ENCODE assay signal across 19 cellular contexts in genomic region chr2:11506611-11506969, GRCh38. TPM values are rescaled to one million over a fixed set of nuclear protein-coding genes. Genes with fewer than 3 reads are reported as not detected.
DNase-seq lines count a peak whose midpoint lies in the region; ATAC-seq, FAIRE-seq and TF ChIP-seq lines count a peak whose summit lies in the region.
"Had no signal": no experiment of that assay in that cellular context is flagged by ENCODE, and none has a peak within 500 bp of the region (broad histone marks: within the 10 kb centered on the region; RNA-seq: fewer than 3 reads in every experiment).

No MANE protein-coding gene starts in this region.

- BruUV-seq in HepG2 (replicated peaks; lab: Mats Ljungman, UMichigan) = no TSS peak

- TF ChIP-seq CTCF in HepG2 (CRISPR knock-in tag; IDR thresholded peaks at IDR 0.05) (no peak; the same call in 1 of the 2 replicates), psoas muscle (IDR thresholded peaks at IDR 0.05) (no peak)

- no peaks in the 10 kb centered on the region for H3K27me3 ChIP-seq in HepG2 (ENCODE audit: control insufficient read depth in 1 of 2, insufficient read depth in 2 of 2, low read length in 2 of 2)
- H3K27me3 ChIP-seq in psoas muscle (ENCODE audit: insufficient read depth in 3 of 3, low read length in 2 of 3) = no peaks in the 10 kb centered on the region
- H3K27me3 ChIP-seq: MG63 had no signal

- H3K27ac ChIP-seq in HepG2 (ENCODE audit: extremely low read length, insufficient read depth, low read length) = peak overlapping the region; percentile 97
- H3K27ac ChIP-seq in psoas muscle = peak overlapping the region; percentile 69
- H3K27ac ChIP-seq: 22Rv1, RWPE1, SJSA1 had no signal

- CTCF ChIA-PET in HepG2 (lab: Yijun Ruan, JAX; ENCODE audit: low intra/inter-chr PET ratio, low total read pairs) = no interaction called here

- intact Hi-C loops in HepG2 (cut with micrococcal nuclease; ENCODE audit: unreplicated experiment) (loop anchor here (1.0 to 2.0 kb wide), 2 partner anchors 23 to 32 kb away; no protein-coding TSS in a partner anchor), psoas muscle (cut with DNase I) (no loop called here)

- H3K4me3 ChIP-seq in HepG2 (replicated peaks in 1 of 3; ENCODE audit: insufficient read depth in 1 of 3, low read depth in 2 of 3, low read length in 3 of 3) = peak overlapping the region in 2 of 3 experiments; percentile 3 to 51; a peak in 1 of 6 replicates
- no peak overlapping the region for H3K4me3 ChIP-seq in psoas muscle
- H3K4me3 ChIP-seq: MG63, SJSA1 had no signal

- ATAC-seq in HepG2 (peak; percentile 89), psoas muscle (peak in 3 of 4 donors; percentile 49 to 57 (median 52)), HG02884 (IDR thresholded peaks at IDR 0.05; ENCODE audit: unreplicated experiment) (no peak)

- H3K79me2 ChIP-seq in HepG2 (ENCODE audit: insufficient read depth, low read length) = peaks cover 82% of the 10 kb centered on the region

- FAIRE-seq in HepG2 (lab: Jason Lieb, UNC) = peak; percentile 93
- FAIRE-seq: H1 had no signal

- H3K4me2 ChIP-seq in HepG2 (ENCODE audit: low read depth, low read length) = peak overlapping the region; percentile 84

- TF ChIP-seq POLR2A in HepG2 (IDR thresholded peaks at IDR 0.05; ENCODE audit: insufficient read depth in 1 of 2, low read depth in 2 of 2, low read length in 2 of 2) = peak; percentile 67 to 75

- in situ Hi-C loops in HepG2 (cut with HindIII; ENCODE audit: extremely low pct_ligation_motif_present, low pct_unique_long_range_greater_than_20kb) = no loop called here

- peaks cover 8% of the 10 kb centered on the region; the same call in 1 of the 2 replicates for H3K9me3 ChIP-seq in HepG2 (ENCODE audit: low read length)
- peaks cover 8% of the 10 kb centered on the region for H3K9me3 ChIP-seq in psoas muscle
- H3K9me3 ChIP-seq: MG63, SJSA1 had no signal

- no peaks in the 10 kb centered on the region for H4K20me1 ChIP-seq in HepG2 (ENCODE audit: insufficient read depth, low read length)

- peak overlapping the region; percentile 78 for H3K9ac ChIP-seq in HepG2 (ENCODE audit: insufficient read depth, low read depth, low read length)

- peaks cover 98% of the 10 kb centered on the region for H3K4me1 ChIP-seq in HepG2 (ENCODE audit: insufficient read depth, low read length)
- H3K4me1 ChIP-seq in psoas muscle = peaks cover 17% of the 10 kb centered on the region
- H3K4me1 ChIP-seq: SJSA1 had no signal

- H2AFZ ChIP-seq in HepG2 (ENCODE audit: low read length) = no peak overlapping the region

- POLR2A ChIA-PET in HepG2 (lab: Yijun Ruan, JAX) = interaction anchor here (0.9 to 4.0 kb wide), 18 partner anchors 8 to 149 kb away, joined by 3 to 52 read pairs (median 8); partner anchors contain the start of genes E2F6 and GREB1

- TF ChIP-seq RAD21 in HepG2 (CRISPR knock-in tag; IDR thresholded peaks at IDR 0.05) = peak; percentile 44; the same call in 1 of the 2 replicates

- peaks cover 0 to 3% of the 10 kb centered on the region in 2 experiments; a peak in 2 of 5 replicates for H3K36me3 ChIP-seq in HepG2 (replicated peaks in 1 of 2; ENCODE audit: control insufficient read depth in 1 of 2, insufficient read depth in 2 of 2, low read length in 2 of 2)
- H3K36me3 ChIP-seq in psoas muscle (ENCODE audit: insufficient read depth in 1 of 2, low read depth in 1 of 2) = no peaks in the 10 kb centered on the region
- H3K36me3 ChIP-seq: MG63, SJSA1 had no signal

- peak; percentile 19 for DNase-seq in DMS 273 (lab: John Stamatoyannopoulos, UW; ENCODE audit: unreplicated experiment)
- DNase-seq in DMS 273 treated with DMSO at 0.1 percent for 48 hours (lab: John Stamatoyannopoulos, UW) = no peak
- peak; percentile 4 for DNase-seq in NCI-H69 (lab: John Stamatoyannopoulos, UW)
- DNase-seq in HepG2 (ENCODE audit: low spot score) = peak; percentile 90
- no peak for DNase-seq in psoas muscle
- no peak for DNase-seq in AML-193 (lab: John Stamatoyannopoulos, UW)
- DNase-seq in GDM1 (lab: John Stamatoyannopoulos, UW) = no peak
- DNase-seq: CD8-positive, alpha-beta memory T cell; Karpas-422; MG63; NCI-H1105; NCI-H1694; NCI-H524 treated with DMSO at 0.1 percent for 48 hours had no signal

- WGBS in HepG2 (ENCODE audit: low lambda C conversion rate) = 7% methylated on average over 3 of the region's 3 CpGs
- 35 to 48% (median 39%) methylated on average over 3 of the region's 3 CpGs for WGBS in psoas muscle, 3 donors

- TF ChIP-seq EP300 in HepG2 (IDR thresholded peaks at IDR 0.05; ENCODE audit: low read depth in 2 of 2, low read length in 2 of 2) (peak in 1 of 2 experiments; percentile 65; a peak in 1 of 4 replicates), HepG2 (CRISPR knock-in tag; IDR thresholded peaks at IDR 0.05; ENCODE audit: borderline replicate concordance) (no peak)

TF ChIP-seq in HepG2, 621 proteins besides CTCF, POLR2A, EP300 and RAD21 (continues in another document):
- no peak for TF ChIP-seq TBL1XR1 (IDR thresholded peaks at IDR 0.05; ENCODE audit: borderline replicate concordance, low read length, partially characterized antibody)
- no peak for TF ChIP-seq NBN (conservative IDR thresholded peaks at IDR 0.05)

RNA-seq across cellular contexts. Expression of gene GREB1, which starts 27.3 kb away (rescaled TPM):
- 61.2 and 64.2 TPM in 2 replicates for total RNA-seq in HepG2 (2016; rRNA removed; fragmentation: Illumina TruSeq; extraction: Trizol)
- 22.9 and 28.7 TPM in 2 replicates for total RNA-seq in HepG2 (2016; cell fraction: cytosol; rRNA removed; fragmentation: Illumina TruSeq; extraction: Trizol; ENCODE audit: low read depth)
- total RNA-seq in HepG2 (2016; cell fraction: insoluble cytoplasmic fraction; rRNA removed; fragmentation: Illumina TruSeq; extraction: Trizol) = 62.9 and 63.8 TPM in 2 replicates
- total RNA-seq in HepG2 (2016; cell fraction: membrane; rRNA removed; fragmentation: Illumina TruSeq; extraction: Trizol) = 43.0 and 57.1 TPM in 2 replicates
- 118 and 132 TPM in 2 replicates for total RNA-seq in HepG2 (2016; cell fraction: nucleus; rRNA removed; fragmentation: Illumina TruSeq; extraction: Trizol)
- polyA plus RNA-seq in HepG2 (2011; rRNA removed) = 26.8 and 31.3 TPM in 2 replicates
- polyA plus RNA-seq in HepG2 (2011; cell fraction: cytosol; rRNA removed) = 20.4 and 21.0 TPM in 2 replicates
- 110 and 130 TPM in 2 replicates for polyA plus RNA-seq in HepG2 (2011; cell fraction: nucleus; rRNA removed)
- 47.0 and 84.0 TPM in 2 replicates for polyA plus RNA-seq in HepG2 (2012)
- 10.7 and 14.3 TPM in 2 replicates for polyA plus RNA-seq in HepG2 (2016; cell fraction: cytosol; fragmentation: Illumina TruSeq; extraction: Trizol; ENCODE audit: low read depth)
- 38.8 and 51.0 TPM in 2 replicates for polyA plus RNA-seq in HepG2 (2016; cell fraction: insoluble cytoplasmic fraction; fragmentation: Illumina TruSeq; extraction: Trizol; ENCODE audit: low read depth)
- 17.8 and 18.3 TPM in 2 replicates for polyA plus RNA-seq in HepG2 (2016; cell fraction: membrane; fragmentation: Illumina TruSeq; extraction: Trizol; ENCODE audit: low read depth)
- 158 and 174 TPM in 2 replicates for polyA plus RNA-seq in HepG2 (2016; cell fraction: nucleus; fragmentation: Illumina TruSeq; extraction: Trizol; ENCODE audit: insufficient read depth, low read depth)
- polyA minus RNA-seq in HepG2 (2011; rRNA and poly(A)+ RNA removed; ENCODE audit: low replicate concordance) = 1.5 and 97.9 TPM in 2 replicates
- polyA minus RNA-seq in HepG2 (2011; cell fraction: cytosol; rRNA and poly(A)+ RNA removed) = 60.3 and 64.2 TPM in 2 replicates
- polyA minus RNA-seq in HepG2 (2011; cell fraction: nucleus; rRNA and poly(A)+ RNA removed) = 142 and 160 TPM in 2 replicates
- total RNA-seq in psoas muscle = 10 to 100 TPM in 2 of 4 donors, 1 to 10 TPM in 2; 1.7 to 17.5 (median 11.4) TPM
- 1 to 10 TPM; 1.3 to 3.2 (median 2.1) TPM for polyA plus RNA-seq in psoas muscle
- total RNA-seq: SJSA1 had no signal
- polyA plus RNA-seq: BJ had no signal

RNA-seq across cellular contexts. Expression of gene E2F6, which starts 40.6 kb away (rescaled TPM):
- total RNA-seq in HepG2 (2016; rRNA removed; fragmentation: Illumina TruSeq; extraction: Trizol) = 36.0 and 40.1 TPM in 2 replicates
- total RNA-seq in HepG2 (2016; cell fraction: cytosol; rRNA removed; fragmentation: Illumina TruSeq; extraction: Trizol; ENCODE audit: low read depth) = 13.0 and 13.9 TPM in 2 replicates
- total RNA-seq in HepG2 (2016; cell fraction: insoluble cytoplasmic fraction; rRNA removed; fragmentation: Illumina TruSeq; extraction: Trizol) = 36.8 and 38.9 TPM in 2 replicates
- total RNA-seq in HepG2 (2016; cell fraction: membrane; rRNA removed; fragmentation: Illumina TruSeq; extraction: Trizol) = 37.8 and 40.8 TPM in 2 replicates
- total RNA-seq in HepG2 (2016; cell fraction: nucleus; rRNA removed; fragmentation: Illumina TruSeq; extraction: Trizol) = 35.5 and 39.9 TPM in 2 replicates
- 22.6 and 27.3 TPM in 2 replicates for polyA plus RNA-seq in HepG2 (2011; rRNA removed)
- 9.9 and 16.5 TPM in 2 replicates for polyA plus RNA-seq in HepG2 (2011; cell fraction: cytosol; rRNA removed)
- 15.6 and 16.3 TPM in 2 replicates for polyA plus RNA-seq in HepG2 (2011; cell fraction: nucleus; rRNA removed)
- 28.6 and 31.7 TPM in 2 replicates for polyA plus RNA-seq in HepG2 (2012)
- 10.7 and 15.9 TPM in 2 replicates for polyA plus RNA-seq in HepG2 (2016; cell fraction: cytosol; fragmentation: Illumina TruSeq; extraction: Trizol; ENCODE audit: low read depth)
- polyA plus RNA-seq in HepG2 (2016; cell fraction: insoluble cytoplasmic fraction; fragmentation: Illumina TruSeq; extraction: Trizol; ENCODE audit: low read depth) = 49.4 and 50.1 TPM in 2 replicates
- 27.3 and 31.7 TPM in 2 replicates for polyA plus RNA-seq in HepG2 (2016; cell fraction: membrane; fragmentation: Illumina TruSeq; extraction: Trizol; ENCODE audit: low read depth)
- 72.4 and 76.7 TPM in 2 replicates for polyA plus RNA-seq in HepG2 (2016; cell fraction: nucleus; fragmentation: Illumina TruSeq; extraction: Trizol; ENCODE audit: insufficient read depth, low read depth)
- 8.6 and 12.9 TPM in 2 replicates for polyA minus RNA-seq in HepG2 (2011; rRNA and poly(A)+ RNA removed; ENCODE audit: low replicate concordance)
- polyA minus RNA-seq in HepG2 (2011; cell fraction: cytosol; rRNA and poly(A)+ RNA removed) = 10.9 and 11.8 TPM in 2 replicates
- polyA minus RNA-seq in HepG2 (2011; cell fraction: nucleus; rRNA and poly(A)+ RNA removed) = 32.4 and 33.1 TPM in 2 replicates
- total RNA-seq in psoas muscle = 10 to 100 TPM; 19.5 to 38.4 (median 25.7) TPM
- 10 to 100 TPM; 20.7 to 56.4 (median 31.3) TPM for polyA plus RNA-seq in psoas muscle

Comparison
In these comparisons a context has a peak if more than half of its experiments do, and no peak if none do; other contexts are left out.
1. DNase-seq: peak in DMS 273 (single experiment), NCI-H69 (single experiment) and HepG2 (single experiment); none in DMS 273 treated with DMSO at 0.1 percent for 48 hours (single experiment), psoas muscle (0 of 2), AML-193 (0 of 2) and GDM1 (single experiment).